ENCODE assay signal across 7 cellular contexts in genomic region chrX:33968611-33969010, GRCh38.
"Had no signal": no experiment of that assay in that cellular context is flagged by ENCODE, and none has a peak within 500 bp of the region (broad histone marks: within the 10 kb centered on the region; RNA-seq: fewer than 3 reads in every experiment).

No MANE protein-coding gene starts in this region.

- H3K9me3 ChIP-seq: HAP-1 had no signal

- DNase-seq: GM23248, GOT3, H7, HFFc6, KBM-7 had no signal

- ATAC-seq: HCT116 had no signal

- H3K4me3 ChIP-seq: GM23248, HAP-1 had no signal

- H3K4me1 ChIP-seq: HAP-1 had no signal

- H3K27ac ChIP-seq: GM23248 had no signal

- H3K36me3 ChIP-seq: HAP-1 had no signal
